12 cellular contexts compared by ENCODE assay signal in genomic region chr17:73215414-73215813, GRCh38. TPM values are rescaled to one million over a fixed set of nuclear protein-coding genes. Genes with fewer than 3 reads are reported as not detected.
DNase-seq lines count a peak whose midpoint lies in the region; ATAC-seq and TF ChIP-seq lines count a peak whose summit lies in the region.
"Had no signal": no experiment of that assay in that cellular context is flagged by ENCODE, and none has a peak within 500 bp of the region (broad histone marks: within the 10 kb centered on the region; RNA-seq: fewer than 3 reads in every experiment).

No MANE protein-coding gene starts in this region.

- H3K27me3 Mint-ChIP-seq in activated CD4-positive, alpha-beta T cell treated with anti-CD3 and anti-CD28 coated beads for 36 hours = no peaks in the 10 kb centered on the region
- no peaks in the 10 kb centered on the region for H3K27me3 Mint-ChIP-seq in activated CD4-positive, alpha-beta T cell treated with anti-CD3 and anti-CD28 coated beads, Interleukin-2, amount 10 ng/mL, durations not matched to agents 24 days and 14 days
- no peaks in the 10 kb centered on the region for H3K27me3 Mint-ChIP-seq in stimulated activated naive B cell treated with anti-CD40 and anti-IgM and Interleukin-4, amounts not matched to agents 10 μg/mL and 1 μg/mL and 100 μg/mL, for 72 hours
- H3K27me3 Mint-ChIP-seq: activated CD8-positive, alpha-beta memory T cell treated with anti-CD3 and anti-CD28 coated beads, Interleukin-2, amount 10 ng/mL, durations not matched to agents 7 days and 5 days had no signal

- TF ChIP-seq CTCF in brain microvascular endothelial cell (IDR thresholded peaks at IDR 0.05; ENCODE audit: low read depth, low read length, missing control alignments) = peak; percentile 9

- H3K27ac ChIP-seq in brain microvascular endothelial cell = no peak overlapping the region

- no peak overlapping the region for H3K4me3 ChIP-seq in brain microvascular endothelial cell (ENCODE audit: low read depth, low read length)

- in situ Hi-C loops in brain microvascular endothelial cell (cut with HindIII; ENCODE audit: low pct_ligation_motif_present, low sequenced_read_pairs) = no loop called here

- DNase-seq in activated CD4-positive, alpha-beta T cell treated with anti-CD3 and anti-CD28 coated beads for 36 hours = no peak
- DNase-seq in activated CD4-positive, alpha-beta T cell treated with anti-CD3 and anti-CD28 coated beads, Interleukin-2, amount 10 ng/mL, durations not matched to agents 24 days and 14 days = no peak
- DNase-seq in HT-29 (ENCODE audit: low spot score) (peak; percentile 14), brain microvascular endothelial cell (no peak)
- no peak for DNase-seq in stimulated activated naive B cell treated with anti-CD40 and anti-IgM and Interleukin-4, amounts not matched to agents 10 μg/mL and 1 μg/mL and 100 μg/mL, for 72 hours
- DNase-seq: activated CD8-positive, alpha-beta memory T cell treated with anti-CD3 and anti-CD28 coated beads, Interleukin-2, amount 10 ng/mL, durations not matched to agents 7 days and 5 days; anterior cingulate cortex; kidney glomerular epithelial cell had no signal

- H3K36me3 ChIP-seq in brain microvascular endothelial cell (replicated peaks) = peaks cover 8% of the 10 kb centered on the region

- CTCF ChIA-PET in activated CD4-positive, alpha-beta T cell treated with anti-CD3 and anti-CD28 coated beads for 36 hours (lab: Charles Lee) = interaction anchor here (1.0 to 1.8 kb wide), 3 partner anchors 13 to 35 kb away, joined by 3 to 7 read pairs (median 5); a partner anchor contains a TSS

- H3K36me3 Mint-ChIP-seq in activated CD4-positive, alpha-beta T cell treated with anti-CD3 and anti-CD28 coated beads for 36 hours (ENCODE audit: low read depth) = peaks cover 26% of the 10 kb centered on the region
- peaks cover 34% of the 10 kb centered on the region for H3K36me3 Mint-ChIP-seq in activated CD4-positive, alpha-beta T cell treated with anti-CD3 and anti-CD28 coated beads, Interleukin-2, amount 10 ng/mL, durations not matched to agents 24 days and 14 days (ENCODE audit: low read depth)
- H3K36me3 Mint-ChIP-seq in stimulated activated naive B cell treated with anti-CD40 and anti-IgM and Interleukin-4, amounts not matched to agents 10 μg/mL and 1 μg/mL and 100 μg/mL, for 72 hours = peaks cover 23 to 24% of the 10 kb centered on the region in 2 donors

- H3K27me3 ChIP-seq in brain microvascular endothelial cell (replicated peaks) = no peaks in the 10 kb centered on the region

- ATAC-seq in activated CD4-positive, alpha-beta T cell treated with anti-CD3 and anti-CD28 coated beads for 36 hours = peak; percentile 58
- peak; percentile 23 to 25 for ATAC-seq in stimulated activated naive B cell treated with anti-CD40 and anti-IgM and Interleukin-4, amounts not matched to agents 10 μg/mL and 1 μg/mL and 100 μg/mL, for 72 hours (replicated peaks)
- ATAC-seq in HG02840 (IDR thresholded peaks at IDR 0.05; ENCODE audit: low FRiP score, unreplicated experiment) = no peak
- no peak for ATAC-seq in HG03378 (IDR thresholded peaks at IDR 0.05; ENCODE audit: unreplicated experiment)
- no peak for ATAC-seq in GM18520 (IDR thresholded peaks at IDR 0.05; ENCODE audit: unreplicated experiment)
- ATAC-seq: activated CD8-positive, alpha-beta memory T cell treated with anti-CD3 and anti-CD28 coated beads, Interleukin-2, amount 10 ng/mL, durations not matched to agents 7 days and 5 days had no signal

- no peak overlapping the region for H3K4me3 Mint-ChIP-seq in activated CD4-positive, alpha-beta T cell treated with anti-CD3 and anti-CD28 coated beads for 36 hours
- H3K4me3 Mint-ChIP-seq in activated CD4-positive, alpha-beta T cell treated with anti-CD3 and anti-CD28 coated beads, Interleukin-2, amount 10 ng/mL, durations not matched to agents 24 days and 14 days = no peak overlapping the region
- H3K4me3 Mint-ChIP-seq in stimulated activated naive B cell treated with anti-CD40 and anti-IgM and Interleukin-4, amounts not matched to agents 10 μg/mL and 1 μg/mL and 100 μg/mL, for 72 hours = no peak overlapping the region
- H3K4me3 Mint-ChIP-seq: activated CD8-positive, alpha-beta memory T cell treated with anti-CD3 and anti-CD28 coated beads, Interleukin-2, amount 10 ng/mL, durations not matched to agents 7 days and 5 days had no signal

- H3K4me1 Mint-ChIP-seq in activated CD4-positive, alpha-beta T cell treated with anti-CD3 and anti-CD28 coated beads for 36 hours = peaks cover 30% of the 10 kb centered on the region
- peaks cover 24% of the 10 kb centered on the region for H3K4me1 Mint-ChIP-seq in activated CD4-positive, alpha-beta T cell treated with anti-CD3 and anti-CD28 coated beads, Interleukin-2, amount 10 ng/mL, durations not matched to agents 24 days and 14 days
- H3K4me1 Mint-ChIP-seq in stimulated activated naive B cell treated with anti-CD40 and anti-IgM and Interleukin-4, amounts not matched to agents 10 μg/mL and 1 μg/mL and 100 μg/mL, for 72 hours = peaks cover 0 to 8% of the 10 kb centered on the region in 2 donors

- intact Hi-C loops in activated CD4-positive, alpha-beta T cell treated with anti-CD3 and anti-CD28 coated beads for 36 hours (cut with DNase I, micrococcal nuclease) = loop anchor here in 1 of 2 experiments (2.0 kb wide), 1 partner anchor 13 kb away; no protein-coding TSS in a partner anchor
- intact Hi-C loops in activated CD4-positive, alpha-beta T cell treated with anti-CD3 and anti-CD28 coated beads, Interleukin-2, amount 10 ng/mL, durations not matched to agents 24 days and 14 days (cut with micrococcal nuclease) = no loop called here

- peak overlapping the region; percentile 2 for H3K27ac Mint-ChIP-seq in activated CD4-positive, alpha-beta T cell treated with anti-CD3 and anti-CD28 coated beads for 36 hours
- no peak overlapping the region for H3K27ac Mint-ChIP-seq in activated CD4-positive, alpha-beta T cell treated with anti-CD3 and anti-CD28 coated beads, Interleukin-2, amount 10 ng/mL, durations not matched to agents 24 days and 14 days
- no peak overlapping the region for H3K27ac Mint-ChIP-seq in stimulated activated naive B cell treated with anti-CD40 and anti-IgM and Interleukin-4, amounts not matched to agents 10 μg/mL and 1 μg/mL and 100 μg/mL, for 72 hours
- H3K27ac Mint-ChIP-seq: activated CD8-positive, alpha-beta memory T cell treated with anti-CD3 and anti-CD28 coated beads, Interleukin-2, amount 10 ng/mL, durations not matched to agents 7 days and 5 days had no signal

- POLR2A ChIA-PET in activated CD4-positive, alpha-beta T cell treated with anti-CD3 and anti-CD28 coated beads for 36 hours (lab: Charles Lee) = no interaction called here

- H3K9me3 Mint-ChIP-seq in activated CD4-positive, alpha-beta T cell treated with anti-CD3 and anti-CD28 coated beads for 36 hours (ENCODE audit: low read depth) = no peaks in the 10 kb centered on the region
- H3K9me3 Mint-ChIP-seq in activated CD4-positive, alpha-beta T cell treated with anti-CD3 and anti-CD28 coated beads, Interleukin-2, amount 10 ng/mL, durations not matched to agents 24 days and 14 days = no peaks in the 10 kb centered on the region
- no peaks in the 10 kb centered on the region for H3K9me3 Mint-ChIP-seq in stimulated activated naive B cell treated with anti-CD40 and anti-IgM and Interleukin-4, amounts not matched to agents 10 μg/mL and 1 μg/mL and 100 μg/mL, for 72 hours

RNA-seq across cellular contexts. Expression of gene COG1, which starts 22.6 kb away (rescaled TPM):
- 10 to 100 TPM; 25.6 to 39.0 TPM for total RNA-seq in activated CD4-positive, alpha-beta T cell treated with anti-CD3 and anti-CD28 coated beads for 36 hours
- total RNA-seq in activated CD4-positive, alpha-beta T cell treated with anti-CD3 and anti-CD28 coated beads, Interleukin-2, amount 10 ng/mL, durations not matched to agents 24 days and 14 days = 30.0 and 32.7 TPM in 2 replicates
- 16.3 and 23.0 TPM in 2 replicates for total RNA-seq in HT-29 (2014; rRNA removed; shearing (Covaris generic))

RNA-seq across cellular contexts. Expression of gene CPSF4L, which starts 46.3 kb away (rescaled TPM):
- total RNA-seq in activated CD4-positive, alpha-beta T cell treated with anti-CD3 and anti-CD28 coated beads for 36 hours = not detected
- total RNA-seq in activated CD4-positive, alpha-beta T cell treated with anti-CD3 and anti-CD28 coated beads, Interleukin-2, amount 10 ng/mL, durations not matched to agents 24 days and 14 days = not detected in 2 replicates
- 0.13 TPM in 1 of 2 replicates, not detected in the other for total RNA-seq in HT-29 (2014; rRNA removed; shearing (Covaris generic))
- total RNA-seq: activated CD8-positive, alpha-beta memory T cell treated with anti-CD3 and anti-CD28 coated beads, Interleukin-2, amount 10 ng/mL, durations not matched to agents 7 days and 5 days; T-helper 2 cell treated with Interferon-gamma antibody and Interleukin-4, amounts not matched to agents 100 ng/mL and 5 ng/mL, for 36 hours had no signal

RNA-seq across cellular contexts. Expression of gene SSTR2, which starts 50.6 kb away (rescaled TPM):
- under 1 TPM; 0.11 to 0.16 TPM for total RNA-seq in activated CD4-positive, alpha-beta T cell treated with anti-CD3 and anti-CD28 coated beads for 36 hours
- total RNA-seq in activated CD4-positive, alpha-beta T cell treated with anti-CD3 and anti-CD28 coated beads, Interleukin-2, amount 10 ng/mL, durations not matched to agents 24 days and 14 days = 0.66 and 0.96 TPM in 2 replicates
- not detected in 2 replicates for total RNA-seq in HT-29 (2014; rRNA removed; shearing (Covaris generic))

Comparison
In these comparisons a context has a peak if more than half of its experiments do, and no peak if none do; other contexts are left out.
1. ATAC-seq: peak in activated CD4-positive, alpha-beta T cell treated with anti-CD3 and anti-CD28 coated beads for 36 hours (single experiment) and stimulated activated naive B cell treated with anti-CD40 and anti-IgM and Interleukin-4, amounts not matched to agents 10 μg/mL and 1 μg/mL and 100 μg/mL, for 72 hours (2 of 2); none in HG02840 (single experiment), HG03378 (single experiment) and GM18520 (single experiment).